ENCODE assay signal across 8 cellular contexts in genomic region chr19:1652471-1653299, GRCh38. TPM values are rescaled to one million over a fixed set of nuclear protein-coding genes. Genes with fewer than 3 reads are reported as not detected.
DNase-seq lines count a peak whose midpoint lies in the region; ATAC-seq, FAIRE-seq and TF ChIP-seq lines count a peak whose summit lies in the region.

Gene TCF3, minus strand, starts transcription at chr19:1652615. Its CDS starts 2,367 bp downstream, at chr19:1650248.

- H4K5ac ChIP-seq in IMR-90 (ENCODE audit: low read depth, low read length): peak within 1 kb of the TSS; percentile 98

- peak within 1 kb of the TSS; percentile 98 for H3K18ac ChIP-seq in IMR-90 (ENCODE audit: low read depth, low read length)

- no peaks in the 10 kb centered on the region; the same call in 1 of the 2 replicates for H3K27me3 ChIP-seq in IMR-90 (ENCODE audit: control insufficient read depth, insufficient read depth, low read length)
- H3K27me3 ChIP-seq in endothelial cell of umbilical vein (ENCODE audit: control insufficient read depth in 2 of 2, insufficient read depth in 2 of 2, low read length in 2 of 2): no peaks in the 10 kb centered on the region

- H3K14ac ChIP-seq in IMR-90 (replicated peaks; ENCODE audit: low read depth, low read length): peak within 1 kb of the TSS; percentile 98

- H3K9me1 ChIP-seq in IMR-90 (ENCODE audit: insufficient read depth, low read length) (no peaks in the 10 kb centered on the region), endothelial cell of umbilical vein (replicated peaks; ENCODE audit: control insufficient read depth, extremely low read depth, insufficient read depth, low read length) (no peaks in the 10 kb centered on the region)

- peaks cover 17% of the 10 kb centered on the region; the same call in 1 of the 2 replicates for H3K36me3 ChIP-seq in IMR-90 (ENCODE audit: control insufficient read depth, insufficient read depth, low read length)
- H3K36me3 ChIP-seq in endothelial cell of umbilical vein (ENCODE audit: control insufficient read depth in 2 of 2, extremely low read depth in 1 of 2, insufficient read depth in 2 of 2, low read length in 2 of 2): peaks cover 2 to 12% of the 10 kb centered on the region in 2 experiments

- peak within 1 kb of the TSS; percentile 100 for H3K4ac ChIP-seq in IMR-90 (ENCODE audit: low read depth, low read length)

- H3K4me1 ChIP-seq in IMR-90 (ENCODE audit: control insufficient read depth, insufficient read depth, low read length) (peaks cover 3% of the 10 kb centered on the region; the same call in 1 of the 2 replicates), endothelial cell of umbilical vein (ENCODE audit: control insufficient read depth, extremely low read depth, insufficient read depth, low read length) (peaks cover 2% of the 10 kb centered on the region)

- H3K23ac ChIP-seq in IMR-90 (ENCODE audit: low read depth, low read length): peak within 1 kb of the TSS; percentile 100

- TF ChIP-seq POLR2A in IMR-90 (IDR thresholded peaks at IDR 0.05; ENCODE audit: low read depth, low read length): no peak; the same call in 1 of the 2 replicates
- TF ChIP-seq POLR2A in endothelial cell of umbilical vein (IDR thresholded peaks at IDR 0.05; ENCODE audit: low read depth, low read length): peak; percentile 28

- peaks cover 19 to 34% of the 10 kb centered on the region in 2 experiments for H3K79me1 ChIP-seq in IMR-90 (ENCODE audit: low read depth in 1 of 2, low read length in 2 of 2)

- peak within 1 kb of the TSS; percentile 85 to 100 for H4K8ac ChIP-seq in IMR-90 (ENCODE audit: low read depth in 2 of 2, low read length in 2 of 2)

- DNase-seq in DMS 273 (lab: John Stamatoyannopoulos, UW; ENCODE audit: unreplicated experiment) (peak; percentile 99), IMR-90 (peak; percentile 99), OCI-M1 (lab: John Stamatoyannopoulos, UW) (peak; percentile 97), activated T-cell treated with anti-CD3 and anti-CD28 coated beads for 24 hours (ENCODE audit: low read depth) (peak; percentile 98), endothelial cell of umbilical vein (ENCODE audit: low read depth, low spot score) (peak; percentile 99), midbrain (lab: John Stamatoyannopoulos, UW) (peak; percentile 98)
- peak; percentile 97 for DNase-seq in stimulated activated CD8-positive, alpha-beta memory T cell treated with anti-CD3 and anti-CD28 coated beads, Interleukin-2, amount 100 ng/mL, for 1 hour (ENCODE audit: low read depth in 2 of 2)

- CTCF ChIA-PET in IMR-90 (lab: Yijun Ruan, JAX) (interaction anchor here (0.5 to 0.7 kb wide), 2 partner anchors 74 to 129 kb away, joined by 3 to 4 read pairs; no protein-coding TSS in a partner anchor), endothelial cell of umbilical vein (lab: Charles Lee) (interaction anchor here (0.9 to 2.1 kb wide), 5 partner anchors 20 to 185 kb away, joined by 3 to 11 read pairs (median 6); partner anchors contain the start of gene UQCR11)

- H3K27ac ChIP-seq in IMR-90 (ENCODE audit: insufficient read depth, low read length) (peak within 1 kb of the TSS; percentile 99), endothelial cell of umbilical vein (ENCODE audit: insufficient read depth, low read depth, low read length) (peak within 1 kb of the TSS; percentile 98)

- H3K4me3 ChIP-seq in IMR-90 (ENCODE audit: insufficient read depth, low read depth, low read length): peak within 1 kb of the TSS; percentile 81
- peak within 1 kb of the TSS; percentile 45 to 89 (median 62) for H3K4me3 ChIP-seq in endothelial cell of umbilical vein (replicated peaks in 1 of 3; ENCODE audit: insufficient read depth in 1 of 3, low read depth in 1 of 3, low read length in 3 of 3)

- H2BK20ac ChIP-seq in IMR-90 (ENCODE audit: low read depth, low read length): peak within 1 kb of the TSS; percentile 97

- peak; percentile 98 for FAIRE-seq in endothelial cell of umbilical vein (lab: Jason Lieb, UNC)

- TF ChIP-seq CTCF in IMR-90 (conservative IDR thresholded peaks at IDR 0.05; ENCODE audit: low read depth, low read length) (no peak), endothelial cell of umbilical vein (IDR thresholded peaks at IDR 0.05; ENCODE audit: extremely low read depth in 1 of 2, insufficient read depth in 1 of 2, low read depth in 1 of 2, low read length in 2 of 2) (no peak)

- H2AFZ ChIP-seq in IMR-90 (replicated peaks; ENCODE audit: low read length, poor library complexity) (peak within 1 kb of the TSS; percentile 100), endothelial cell of umbilical vein (ENCODE audit: low read depth, low read length) (peak within 1 kb of the TSS; percentile 88)

- in situ Hi-C loops in IMR-90 (cut with MboI; ENCODE audit: low sequenced_read_pairs): no loop called here

- H3K9me3 ChIP-seq in IMR-90 (ENCODE audit: control insufficient read depth, insufficient read depth, low read length): no peaks in the 10 kb centered on the region
- H3K9me3 ChIP-seq in endothelial cell of umbilical vein (replicated peaks; ENCODE audit: control insufficient read depth, insufficient read depth, low read length): no peaks in the 10 kb centered on the region

- peaks cover 32% of the 10 kb centered on the region for H4K20me1 ChIP-seq in IMR-90 (ENCODE audit: insufficient read depth, low read length)
- no peaks in the 10 kb centered on the region for H4K20me1 ChIP-seq in endothelial cell of umbilical vein (replicated peaks; ENCODE audit: control insufficient read depth, extremely low read depth, insufficient read depth, low read length)

- 0% methylated on average over 53 of the region's 107 CpGs; no CpG with 5 or more reads in 1 of the 2 experiments for WGBS in IMR-90 (ENCODE audit: extremely low coverage in 2 of 2, insufficient read length in 1 of 2), 2 experiments

- dilution Hi-C loops in IMR-90 (cut with HindIII; ENCODE audit: low sequenced_read_pairs, unreplicated experiment): no loop called here
- dilution Hi-C loops in endothelial cell of umbilical vein (cut with MboI; ENCODE audit: extremely low pct_ligation_motif_present, low sequenced_read_pairs): no loop called here

- H2AK5ac ChIP-seq in IMR-90 (ENCODE audit: low read depth, low read length): no peak within 1 kb of the TSS

- H3K4me2 ChIP-seq in IMR-90 (ENCODE audit: low read depth, low read length) (peak within 1 kb of the TSS; percentile 91), endothelial cell of umbilical vein (ENCODE audit: insufficient read depth, low read length) (peak within 1 kb of the TSS; percentile 58)

- H2BK15ac ChIP-seq in IMR-90 (ENCODE audit: low read depth, low read length): peak within 1 kb of the TSS; percentile 96; the same call in 1 of the 3 replicates

- H2BK120ac ChIP-seq in IMR-90 (ENCODE audit: low read depth, low read length): peak within 1 kb of the TSS; percentile 100

- peak within 1 kb of the TSS; percentile 100 for H2AK9ac ChIP-seq in IMR-90 (replicated peaks; ENCODE audit: low read depth, low read length, poor library complexity)

- peak within 1 kb of the TSS; percentile 100 for H2BK5ac ChIP-seq in IMR-90 (ENCODE audit: low read depth, low read length, poor library complexity, severe bottlenecking)

- peak; percentile 71 for ATAC-seq in GM21528 (IDR thresholded peaks at IDR 0.05; ENCODE audit: low FRiP score, unreplicated experiment)
- ATAC-seq in IMR-90 (ENCODE audit: low read depth): peak; percentile 97

- H3K9ac ChIP-seq in IMR-90 (ENCODE audit: low read depth, low read length) (peak within 1 kb of the TSS; percentile 99), endothelial cell of umbilical vein (replicated peaks; ENCODE audit: extremely low read depth, insufficient read depth, low read length) (peak within 1 kb of the TSS; percentile 97)

- peak within 1 kb of the TSS; percentile 100 for H4K91ac ChIP-seq in IMR-90 (ENCODE audit: insufficient read depth, low read depth, low read length)

- H3K79me2 ChIP-seq in endothelial cell of umbilical vein (ENCODE audit: control insufficient read depth, insufficient read depth, low read length): peaks cover 36% of the 10 kb centered on the region

- no TSS peak for BruUV-seq in IMR-90 (replicated peaks; lab: Mats Ljungman, UMichigan)
- BruUV-seq in endothelial cell of umbilical vein (replicated peaks; lab: Mats Ljungman, UMichigan): no TSS peak

- peak within 1 kb of the TSS; percentile 100 for H3K56ac ChIP-seq in IMR-90 (ENCODE audit: extremely low read depth, insufficient read depth, low read length)

- TF ChIP-seq RAD21 in IMR-90 (IDR thresholded peaks at IDR 0.05; ENCODE audit: low read length): no peak

- POLR2A ChIA-PET in IMR-90 (lab: Charles Lee; ENCODE audit: unreplicated experiment) (interaction anchor here (0.5 to 0.6 kb wide), 2 partner anchors 13 to 383 kb away, joined by 4 to 17 read pairs; no protein-coding TSS in a partner anchor), endothelial cell of umbilical vein (lab: Charles Lee) (no interaction called here)

- intact Hi-C loops in IMR-90 (cut with micrococcal nuclease) (loop anchor here (1.0 kb wide), 1 partner anchor 86 kb away; no protein-coding TSS in a partner anchor), endothelial cell of umbilical vein (cut with micrococcal nuclease) (loop anchor here (1.0 to 2.0 kb wide), 3 partner anchors 47 to 160 kb away; partner anchors contain the start of genes ATP8B3 and UQCR11)

TF ChIP-seq in IMR-90, 13 proteins besides CTCF, POLR2A, EP300 and RAD21 (continues in another document):
- no peak for TF ChIP-seq MXI1 (IDR thresholded peaks at IDR 0.05; ENCODE audit: borderline replicate concordance, low read depth, low read length)
- peak; percentile 66 for TF ChIP-seq FOS (IDR thresholded peaks at IDR 0.05; ENCODE audit: low read depth, low read length)

TF ChIP-seq in endothelial cell of umbilical vein, 7 proteins besides CTCF, POLR2A, EP300 and RAD21 (continues in another document):
- TF ChIP-seq EZH2 (IDR thresholded peaks at IDR 0.05; ENCODE audit: borderline replicate concordance, low read depth, low read length, severe bottlenecking): no peak
- TF ChIP-seq MYC (IDR thresholded peaks at IDR 0.05; ENCODE audit: low read depth, low read length): no peak
- TF ChIP-seq MAX (IDR thresholded peaks at IDR 0.05; ENCODE audit: insufficient read depth, insufficient read length): no peak

RNA-seq across cellular contexts. Expression of gene TCF3, which starts in this region (rescaled TPM):
- total RNA-seq in IMR-90 (2012; rRNA removed): 29.9 and 37.5 TPM in 2 replicates
- polyA plus RNA-seq in IMR-90 (2012; rRNA removed): 127 and 144 TPM in 2 replicates
- 84.8 and 172 TPM in 2 replicates for polyA plus RNA-seq in IMR-90 (2012; cell fraction: cytosol; rRNA removed)
- polyA plus RNA-seq in IMR-90 (2012; cell fraction: nucleus; rRNA removed; ENCODE audit: low replicate concordance): 238 and 454 TPM in 2 replicates
- total RNA-seq in endothelial cell of umbilical vein: 193 and 197 TPM in 2 replicates
- 147 and 202 TPM in 2 replicates for polyA plus RNA-seq in endothelial cell of umbilical vein
- polyA plus RNA-seq in endothelial cell of umbilical vein (2011; cell fraction: cytosol; rRNA removed): 111 and 153 TPM in 2 replicates
- polyA plus RNA-seq in endothelial cell of umbilical vein (2011; cell fraction: nucleus; rRNA removed): 216 and 222 TPM in 2 replicates
- 146 and 182 TPM in 2 replicates for polyA plus RNA-seq in endothelial cell of umbilical vein (2012)
- 49.3 and 59.6 TPM in 2 replicates for polyA minus RNA-seq in endothelial cell of umbilical vein
- polyA minus RNA-seq in endothelial cell of umbilical vein (2011; cell fraction: cytosol; rRNA and poly(A)+ RNA removed): 139 TPM
- polyA minus RNA-seq in endothelial cell of umbilical vein (2011; cell fraction: nucleus; rRNA and poly(A)+ RNA removed): 27.0 and 53.7 TPM in 2 replicates

Comparison
In these comparisons a context has a peak if more than half of its experiments do, and no peak if none do; other contexts are left out.
1. Peak in every context shown above with its lines: DNase-seq, ATAC-seq, H3K4me3 ChIP-seq and H3K27ac ChIP-seq.